In the genomic region with DNA sequence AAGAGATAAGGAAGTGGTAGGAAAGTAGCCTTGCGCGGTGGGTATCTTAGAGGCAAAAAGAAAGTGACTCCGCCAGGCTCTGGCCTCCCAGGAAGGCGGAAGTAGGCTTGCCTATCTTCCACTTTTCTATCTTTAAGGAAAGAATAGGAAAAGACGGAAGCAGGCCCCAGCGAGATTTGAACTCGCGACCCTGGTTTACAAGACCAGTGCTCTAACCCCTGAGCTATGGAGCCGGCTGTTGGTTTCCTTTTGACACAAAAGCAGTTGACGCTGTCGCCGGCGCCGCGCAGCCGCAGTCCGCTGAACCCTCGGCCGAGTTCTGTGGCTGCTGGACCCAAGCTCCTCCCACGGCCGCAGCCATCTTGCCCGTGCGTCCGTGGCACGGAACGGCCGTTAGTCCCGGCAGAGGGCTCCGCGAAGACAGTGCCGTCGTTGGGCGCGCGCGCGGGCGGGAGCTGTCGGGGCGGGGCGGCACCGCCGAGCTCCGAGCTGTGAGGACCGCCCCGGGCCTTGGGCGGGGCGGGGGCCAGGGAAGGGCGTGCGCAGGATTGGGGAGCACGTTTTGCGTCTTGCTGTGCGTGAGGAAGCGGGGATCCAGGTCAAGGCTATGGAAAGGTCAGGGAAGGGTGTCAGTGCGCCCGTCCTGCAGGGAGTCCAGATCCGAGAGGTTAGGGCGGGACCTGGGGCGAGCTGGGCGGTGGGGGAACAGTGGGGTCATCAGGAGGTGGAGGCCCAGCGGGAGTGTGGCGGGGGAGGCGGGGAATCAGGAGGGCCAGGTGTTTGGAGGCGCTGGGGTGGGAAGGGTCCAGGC, we compare ENCODE assay signal across 1 cellular context.
A peak's percentile ranks its signal among the peaks of the same experiment; 100 is the strongest.
TF ChIP-seq lines count a peak whose summit lies in the region.

No MANE protein-coding gene starts in this region.

TF ChIP-seq in HepG2, 621 proteins besides CTCF, POLR2A, EP300 and RAD21 (continued from another document and continues in another):
- TF ChIP-seq, protein P1, sequence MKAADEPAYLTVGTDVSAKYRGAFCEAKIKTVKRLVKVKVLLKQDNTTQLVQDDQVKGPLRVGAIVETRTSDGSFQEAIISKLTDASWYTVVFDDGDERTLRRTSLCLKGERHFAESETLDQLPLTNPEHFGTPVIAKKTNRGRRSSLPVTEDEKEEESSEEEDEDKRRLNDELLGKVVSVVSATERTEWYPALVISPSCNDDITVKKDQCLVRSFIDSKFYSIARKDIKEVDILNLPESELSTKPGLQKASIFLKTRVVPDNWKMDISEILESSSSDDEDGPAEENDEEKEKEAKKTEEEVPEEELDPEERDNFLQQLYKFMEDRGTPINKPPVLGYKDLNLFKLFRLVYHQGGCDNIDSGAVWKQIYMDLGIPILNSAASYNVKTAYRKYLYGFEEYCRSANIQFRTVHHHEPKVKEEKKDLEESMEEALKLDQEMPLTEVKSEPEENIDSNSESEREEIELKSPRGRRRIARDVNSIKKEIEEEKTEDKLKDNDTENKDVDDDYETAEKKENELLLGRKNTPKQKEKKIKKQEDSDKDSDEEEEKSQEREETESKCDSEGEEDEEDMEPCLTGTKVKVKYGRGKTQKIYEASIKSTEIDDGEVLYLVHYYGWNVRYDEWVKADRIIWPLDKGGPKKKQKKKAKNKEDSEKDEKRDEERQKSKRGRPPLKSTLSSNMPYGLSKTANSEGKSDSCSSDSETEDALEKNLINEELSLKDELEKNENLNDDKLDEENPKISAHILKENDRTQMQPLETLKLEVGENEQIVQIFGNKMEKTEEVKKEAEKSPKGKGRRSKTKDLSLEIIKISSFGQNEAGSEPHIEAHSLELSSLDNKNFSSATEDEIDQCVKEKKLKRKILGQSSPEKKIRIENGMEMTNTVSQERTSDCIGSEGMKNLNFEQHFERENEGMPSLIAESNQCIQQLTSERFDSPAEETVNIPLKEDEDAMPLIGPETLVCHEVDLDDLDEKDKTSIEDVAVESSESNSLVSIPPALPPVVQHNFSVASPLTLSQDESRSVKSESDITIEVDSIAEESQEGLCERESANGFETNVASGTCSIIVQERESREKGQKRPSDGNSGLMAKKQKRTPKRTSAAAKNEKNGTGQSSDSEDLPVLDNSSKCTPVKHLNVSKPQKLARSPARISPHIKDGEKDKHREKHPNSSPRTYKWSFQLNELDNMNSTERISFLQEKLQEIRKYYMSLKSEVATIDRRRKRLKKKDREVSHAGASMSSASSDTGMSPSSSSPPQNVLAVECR (CRISPR knock-in tag; IDR thresholded peaks at IDR 0.05; ENCODE audit: borderline replicate concordance), result peak; percentile 72; the same call in 1 of the 2 replicates
- TF ChIP-seq FOSL1 (CRISPR knock-in tag; IDR thresholded peaks at IDR 0.05; ENCODE audit: borderline replicate concordance) (no peak), ZNF274 (CRISPR knock-in tag; IDR thresholded peaks at IDR 0.05) (peak; percentile 50; the same call in 1 of the 2 replicates), ZNF564 (CRISPR knock-in tag; IDR thresholded peaks at IDR 0.05) (no peak), ZSCAN12 (CRISPR knock-in tag; IDR thresholded peaks at IDR 0.05) (peak; percentile 45; the same call in 1 of the 2 replicates), GTF3A (CRISPR knock-in tag; conservative IDR thresholded peaks at IDR 0.05) (peak; percentile 98), NCOA1 (CRISPR knock-in tag; IDR thresholded peaks at IDR 0.05) (no peak), FOXA3 (CRISPR knock-in tag; IDR thresholded peaks at IDR 0.05) (peak; percentile 55), HOXD1 (CRISPR knock-in tag; IDR thresholded peaks at IDR 0.05) (0 out of 2 replicates have a peak, but pooled peaks have one; percentile 62), GABPA (IDR thresholded peaks at IDR 0.05; ENCODE audit: low read depth, low read length) (no peak), GABPA (CRISPR knock-in tag; IDR thresholded peaks at IDR 0.05; ENCODE audit: low read depth) (peak; percentile 66), ZSCAN30 (CRISPR knock-in tag; IDR thresholded peaks at IDR 0.05) (peak; percentile 87; the same call in 1 of the 2 replicates), ZNF850 (CRISPR knock-in tag; conservative IDR thresholded peaks at IDR 0.05) (peak; percentile 29; the same call in 1 of the 2 replicates), MTF2 (CRISPR knock-in tag; IDR thresholded peaks at IDR 0.05; ENCODE audit: borderline replicate concordance) (no peak), ZNF33A (CRISPR knock-in tag; IDR thresholded peaks at IDR 0.05; ENCODE audit: borderline replicate concordance) (no peak), ZNF501 (CRISPR knock-in tag; IDR thresholded peaks at IDR 0.05) (peak; percentile 62; the same call in 1 of the 2 replicates), TARDBP (CRISPR knock-in tag; IDR thresholded peaks at IDR 0.05) (peak; percentile 92), KLF6 (CRISPR knock-in tag; IDR thresholded peaks at IDR 0.05) (peak; percentile 22; the same call in 1 of the 2 replicates), SAFB2 (CRISPR knock-in tag; IDR thresholded peaks at IDR 0.05; ENCODE audit: borderline replicate concordance, low read depth) (peak; percentile 76; the same call in 1 of the 2 replicates), PAWR (CRISPR knock-in tag; IDR thresholded peaks at IDR 0.05; ENCODE audit: borderline replicate concordance) (no peak), HDAC1 (CRISPR knock-in tag; IDR thresholded peaks at IDR 0.05) (peak; percentile 55; the same call in 1 of the 2 replicates), RBFOX2 (IDR thresholded peaks at IDR 0.05; ENCODE audit: low read depth, low read length) (peak; percentile 92), TP53 (CRISPR knock-in tag; conservative IDR thresholded peaks at IDR 0.05) (0 out of 2 replicates have a peak, but pooled peaks have one; percentile 40), ZMYM4 (CRISPR knock-in tag; IDR thresholded peaks at IDR 0.05) (peak; percentile 35), NFATC3 (CRISPR knock-in tag; IDR thresholded peaks at IDR 0.05) (no peak), ETV6 (CRISPR knock-in tag; conservative IDR thresholded peaks at IDR 0.05) (no peak; the same call in 1 of the 2 replicates), RARG (CRISPR knock-in tag; IDR thresholded peaks at IDR 0.05; ENCODE audit: low read depth) (peak; percentile 89; the same call in 1 of the 2 replicates), ATF7-NPFF (CRISPR knock-in tag; IDR thresholded peaks at IDR 0.05; ENCODE audit: low read depth) (peak; percentile 75; the same call in 1 of the 2 replicates), KLF16 (CRISPR knock-in tag; IDR thresholded peaks at IDR 0.05) (peak in 1 of 2 experiments; percentile 89; a peak in 2 of 4 replicates), ZNF572 (CRISPR knock-in tag; IDR thresholded peaks at IDR 0.05) (no peak), ZMYM3 (CRISPR knock-in tag; IDR thresholded peaks at IDR 0.05) (0 out of 2 replicates have a peak, but pooled peaks have one; percentile 0), ZSCAN25 (CRISPR knock-in tag; IDR thresholded peaks at IDR 0.05) (0 out of 2 replicates have a peak, but pooled peaks have one; percentile 61), ZNF577 (CRISPR knock-in tag; IDR thresholded peaks at IDR 0.05; ENCODE audit: borderline replicate concordance, low read depth) (no peak)
- TF ChIP-seq, protein P2, sequence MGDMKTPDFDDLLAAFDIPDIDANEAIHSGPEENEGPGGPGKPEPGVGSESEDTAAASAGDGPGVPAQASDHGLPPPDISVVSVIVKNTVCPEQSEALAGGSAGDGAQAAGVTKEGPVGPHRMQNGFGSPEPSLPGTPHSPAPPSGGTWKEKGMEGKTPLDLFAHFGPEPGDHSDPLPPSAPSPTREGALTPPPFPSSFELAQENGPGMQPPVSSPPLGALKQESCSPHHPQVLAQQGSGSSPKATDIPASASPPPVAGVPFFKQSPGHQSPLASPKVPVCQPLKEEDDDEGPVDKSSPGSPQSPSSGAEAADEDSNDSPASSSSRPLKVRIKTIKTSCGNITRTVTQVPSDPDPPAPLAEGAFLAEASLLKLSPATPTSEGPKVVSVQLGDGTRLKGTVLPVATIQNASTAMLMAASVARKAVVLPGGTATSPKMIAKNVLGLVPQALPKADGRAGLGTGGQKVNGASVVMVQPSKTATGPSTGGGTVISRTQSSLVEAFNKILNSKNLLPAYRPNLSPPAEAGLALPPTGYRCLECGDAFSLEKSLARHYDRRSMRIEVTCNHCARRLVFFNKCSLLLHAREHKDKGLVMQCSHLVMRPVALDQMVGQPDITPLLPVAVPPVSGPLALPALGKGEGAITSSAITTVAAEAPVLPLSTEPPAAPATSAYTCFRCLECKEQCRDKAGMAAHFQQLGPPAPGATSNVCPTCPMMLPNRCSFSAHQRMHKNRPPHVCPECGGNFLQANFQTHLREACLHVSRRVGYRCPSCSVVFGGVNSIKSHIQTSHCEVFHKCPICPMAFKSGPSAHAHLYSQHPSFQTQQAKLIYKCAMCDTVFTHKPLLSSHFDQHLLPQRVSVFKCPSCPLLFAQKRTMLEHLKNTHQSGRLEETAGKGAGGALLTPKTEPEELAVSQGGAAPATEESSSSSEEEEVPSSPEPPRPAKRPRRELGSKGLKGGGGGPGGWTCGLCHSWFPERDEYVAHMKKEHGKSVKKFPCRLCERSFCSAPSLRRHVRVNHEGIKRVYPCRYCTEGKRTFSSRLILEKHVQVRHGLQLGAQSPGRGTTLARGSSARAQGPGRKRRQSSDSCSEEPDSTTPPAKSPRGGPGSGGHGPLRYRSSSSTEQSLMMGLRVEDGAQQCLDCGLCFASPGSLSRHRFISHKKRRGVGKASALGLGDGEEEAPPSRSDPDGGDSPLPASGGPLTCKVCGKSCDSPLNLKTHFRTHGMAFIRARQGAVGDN (CRISPR knock-in tag; IDR thresholded peaks at IDR 0.05), result peak; percentile 86
- TF ChIP-seq, protein P3, sequence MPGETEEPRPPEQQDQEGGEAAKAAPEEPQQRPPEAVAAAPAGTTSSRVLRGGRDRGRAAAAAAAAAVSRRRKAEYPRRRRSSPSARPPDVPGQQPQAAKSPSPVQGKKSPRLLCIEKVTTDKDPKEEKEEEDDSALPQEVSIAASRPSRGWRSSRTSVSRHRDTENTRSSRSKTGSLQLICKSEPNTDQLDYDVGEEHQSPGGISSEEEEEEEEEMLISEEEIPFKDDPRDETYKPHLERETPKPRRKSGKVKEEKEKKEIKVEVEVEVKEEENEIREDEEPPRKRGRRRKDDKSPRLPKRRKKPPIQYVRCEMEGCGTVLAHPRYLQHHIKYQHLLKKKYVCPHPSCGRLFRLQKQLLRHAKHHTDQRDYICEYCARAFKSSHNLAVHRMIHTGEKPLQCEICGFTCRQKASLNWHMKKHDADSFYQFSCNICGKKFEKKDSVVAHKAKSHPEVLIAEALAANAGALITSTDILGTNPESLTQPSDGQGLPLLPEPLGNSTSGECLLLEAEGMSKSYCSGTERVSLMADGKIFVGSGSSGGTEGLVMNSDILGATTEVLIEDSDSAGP (CRISPR knock-in tag; IDR thresholded peaks at IDR 0.05; ENCODE audit: borderline replicate concordance), result peak; percentile 85
- TF ChIP-seq, protein P4, sequence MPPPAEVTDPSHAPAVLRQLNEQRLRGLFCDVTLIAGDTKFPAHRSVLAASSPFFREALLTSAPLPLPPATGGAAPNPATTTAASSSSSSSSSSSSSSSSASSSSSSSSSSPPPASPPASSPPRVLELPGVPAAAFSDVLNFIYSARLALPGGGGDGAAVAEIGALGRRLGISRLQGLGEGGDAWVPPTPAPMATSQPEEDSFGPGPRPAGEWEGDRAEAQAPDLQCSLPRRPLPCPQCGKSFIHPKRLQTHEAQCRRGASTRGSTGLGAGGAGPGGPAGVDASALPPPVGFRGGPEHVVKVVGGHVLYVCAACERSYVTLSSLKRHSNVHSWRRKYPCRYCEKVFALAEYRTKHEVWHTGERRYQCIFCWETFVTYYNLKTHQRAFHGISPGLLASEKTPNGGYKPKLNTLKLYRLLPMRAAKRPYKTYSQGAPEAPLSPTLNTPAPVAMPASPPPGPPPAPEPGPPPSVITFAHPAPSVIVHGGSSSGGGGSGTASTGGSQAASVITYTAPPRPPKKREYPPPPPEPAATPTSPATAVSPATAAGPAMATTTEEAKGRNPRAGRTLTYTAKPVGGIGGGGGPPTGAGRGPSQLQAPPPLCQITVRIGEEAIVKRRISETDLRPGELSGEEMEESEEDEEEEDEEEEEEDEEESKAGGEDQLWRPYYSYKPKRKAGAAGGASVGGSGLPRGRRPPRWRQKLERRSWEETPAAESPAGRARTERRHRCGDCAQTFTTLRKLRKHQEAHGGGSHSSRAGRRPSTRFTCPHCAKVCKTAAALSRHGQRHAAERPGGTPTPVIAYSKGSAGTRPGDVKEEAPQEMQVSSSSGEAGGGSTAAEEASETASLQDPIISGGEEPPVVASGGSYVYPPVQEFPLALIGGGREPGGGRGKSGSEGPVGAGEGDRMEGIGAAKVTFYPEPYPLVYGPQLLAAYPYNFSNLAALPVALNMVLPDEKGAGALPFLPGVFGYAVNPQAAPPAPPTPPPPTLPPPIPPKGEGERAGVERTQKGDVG (CRISPR knock-in tag; IDR thresholded peaks at IDR 0.05; ENCODE audit: borderline replicate concordance), result no peak
- TF ChIP-seq, protein P5, sequence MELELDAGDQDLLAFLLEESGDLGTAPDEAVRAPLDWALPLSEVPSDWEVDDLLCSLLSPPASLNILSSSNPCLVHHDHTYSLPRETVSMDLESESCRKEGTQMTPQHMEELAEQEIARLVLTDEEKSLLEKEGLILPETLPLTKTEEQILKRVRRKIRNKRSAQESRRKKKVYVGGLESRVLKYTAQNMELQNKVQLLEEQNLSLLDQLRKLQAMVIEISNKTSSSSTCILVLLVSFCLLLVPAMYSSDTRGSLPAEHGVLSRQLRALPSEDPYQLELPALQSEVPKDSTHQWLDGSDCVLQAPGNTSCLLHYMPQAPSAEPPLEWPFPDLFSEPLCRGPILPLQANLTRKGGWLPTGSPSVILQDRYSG (CRISPR knock-in tag; IDR thresholded peaks at IDR 0.05), result 0 out of 2 replicates have a peak, but pooled peaks have one; percentile 64
- TF ChIP-seq, protein P6, sequence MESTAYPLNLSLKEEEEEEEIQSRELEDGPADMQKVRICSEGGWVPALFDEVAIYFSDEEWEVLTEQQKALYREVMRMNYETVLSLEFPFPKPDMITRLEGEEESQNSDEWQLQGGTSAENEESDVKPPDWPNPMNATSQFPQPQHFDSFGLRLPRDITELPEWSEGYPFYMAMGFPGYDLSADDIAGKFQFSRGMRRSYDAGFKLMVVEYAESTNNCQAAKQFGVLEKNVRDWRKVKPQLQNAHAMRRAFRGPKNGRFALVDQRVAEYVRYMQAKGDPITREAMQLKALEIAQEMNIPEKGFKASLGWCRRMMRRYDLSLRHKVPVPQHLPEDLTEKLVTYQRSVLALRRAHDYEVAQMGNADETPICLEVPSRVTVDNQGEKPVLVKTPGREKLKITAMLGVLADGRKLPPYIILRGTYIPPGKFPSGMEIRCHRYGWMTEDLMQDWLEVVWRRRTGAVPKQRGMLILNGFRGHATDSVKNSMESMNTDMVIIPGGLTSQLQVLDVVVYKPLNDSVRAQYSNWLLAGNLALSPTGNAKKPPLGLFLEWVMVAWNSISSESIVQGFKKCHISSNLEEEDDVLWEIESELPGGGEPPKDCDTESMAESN (CRISPR knock-in tag; conservative IDR thresholded peaks at IDR 0.05), result peak; percentile 78
- TF ChIP-seq, protein P7, sequence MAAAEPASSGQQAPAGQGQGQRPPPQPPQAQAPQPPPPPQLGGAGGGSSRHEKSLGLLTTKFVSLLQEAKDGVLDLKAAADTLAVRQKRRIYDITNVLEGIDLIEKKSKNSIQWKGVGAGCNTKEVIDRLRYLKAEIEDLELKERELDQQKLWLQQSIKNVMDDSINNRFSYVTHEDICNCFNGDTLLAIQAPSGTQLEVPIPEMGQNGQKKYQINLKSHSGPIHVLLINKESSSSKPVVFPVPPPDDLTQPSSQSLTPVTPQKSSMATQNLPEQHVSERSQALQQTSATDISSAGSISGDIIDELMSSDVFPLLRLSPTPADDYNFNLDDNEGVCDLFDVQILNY (CRISPR knock-in tag; conservative IDR thresholded peaks at IDR 0.05), result peak; percentile 60; the same call in 1 of the 2 replicates
- TF ChIP-seq, protein P8, sequence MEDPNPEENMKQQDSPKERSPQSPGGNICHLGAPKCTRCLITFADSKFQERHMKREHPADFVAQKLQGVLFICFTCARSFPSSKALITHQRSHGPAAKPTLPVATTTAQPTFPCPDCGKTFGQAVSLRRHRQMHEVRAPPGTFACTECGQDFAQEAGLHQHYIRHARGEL (CRISPR knock-in tag; IDR thresholded peaks at IDR 0.05), result peak; percentile 78; the same call in 1 of the 2 replicates
